Comparison of ENCODE assay signal across 9 cellular contexts in genomic region chr5:141330299-141331080, GRCh38. TPM values are rescaled to one million over a fixed set of nuclear protein-coding genes. Genes with fewer than 3 reads are reported as not detected.
A peak's percentile ranks its signal among the peaks of the same experiment; 100 is the strongest.
DNase-seq lines count a peak whose midpoint lies in the region; ATAC-seq, FAIRE-seq and TF ChIP-seq lines count a peak whose summit lies in the region.
"Had no signal": no experiment of that assay in that cellular context is flagged by ENCODE, and none has a peak within 500 bp of the region (broad histone marks: within the 10 kb centered on the region; RNA-seq: fewer than 3 reads in every experiment).

Gene PCDHGA1, plus strand, starts transcription at chr5:141330514.

- H3K4me2 ChIP-seq in A549 (peak within 1 kb of the TSS; percentile 70), GM12878 (ENCODE audit: control insufficient read depth, insufficient read depth) (peak within 1 kb of the TSS; percentile 60)

- TF ChIP-seq RAD21 in A549 (conservative IDR thresholded peaks at IDR 0.05 in 1 of 2, IDR thresholded peaks at IDR 0.05 in 1 of 2) (peak in 1 of 2 experiments; percentile 44; a peak in 3 of 5 replicates), GM12878 (IDR thresholded peaks at IDR 0.05; ENCODE audit: insufficient read depth, low read depth, low read length) (peak; percentile 55)

- RAD21 ChIA-PET in GM12878 (lab: Charles Lee; ENCODE audit: unreplicated experiment), result interaction anchor here (0.8 kb wide), 1 partner anchor 83 kb away, joined by 3 read pairs; the partner anchor contains the start of gene PCDHGA10

- H3K4me3 ChIP-seq in A549 (peak within 1 kb of the TSS; percentile 43), GM12864 (ENCODE audit: low read depth, low read length) (no peak within 1 kb of the TSS), GM12878 (peak within 1 kb of the TSS; percentile 8; the same call in 1 of the 2 replicates), esophagus squamous epithelium (peak within 1 kb of the TSS in 1 of 4 donors; percentile 30)

- FAIRE-seq in A549 (lab: Jason Lieb, UNC) (no peak), GM12878 (lab: Jason Lieb, UNC) (no peak)
- FAIRE-seq: endometrium had no signal

- H3K36me3 Mint-ChIP-seq in neural crest cell (ENCODE audit: low read depth) (peaks cover 21% of the 10 kb centered on the region), progenitor cell of endocrine pancreas (ENCODE audit: insufficient read depth) (peaks cover 24% of the 10 kb centered on the region)

- H3K27ac ChIP-seq in A549, result peak within 1 kb of the TSS; percentile 44 to 80; a peak in 5 of 6 replicates
- no peak within 1 kb of the TSS for H3K27ac ChIP-seq in GM12878 (ENCODE audit: control insufficient read depth, insufficient read depth)
- no peak within 1 kb of the TSS for H3K27ac ChIP-seq in esophagus squamous epithelium

- WGBS in A549 (ENCODE audit: missing lambda C conversion rate), result 9% methylated on average over 21 of the region's 21 CpGs
- 64% methylated on average over 20 of the region's 21 CpGs for WGBS in GM12878 (ENCODE audit: insufficient coverage, insufficient replicate concordance, low lambda C conversion rate, missing lambda C conversion rate)
- WGBS in esophagus squamous epithelium, 2 donors, result 24 to 33% methylated on average over 20 to 21 of the region's 21 CpGs

- TF ChIP-seq POLR2A in A549 (IDR thresholded peaks at IDR 0.05; ENCODE audit: low read length), result no peak
- TF ChIP-seq POLR2A in GM12878 (IDR thresholded peaks at IDR 0.05; ENCODE audit: low read depth, low read length), result no peak
- TF ChIP-seq POLR2A in esophagus squamous epithelium (IDR thresholded peaks at IDR 0.05), result no peak

- H2AFZ ChIP-seq in GM12878 (ENCODE audit: control insufficient read depth, low read depth, low read length), result peak within 1 kb of the TSS; percentile 77

- H3K9me3 ChIP-seq in A549, result peaks cover 25% of the 10 kb centered on the region; the same call in 2 of the 3 replicates
- peaks cover 5% of the 10 kb centered on the region; the same call in 2 of the 3 replicates for H3K9me3 ChIP-seq in GM12878 (replicated peaks; ENCODE audit: control insufficient read depth, insufficient read depth, low read length)
- peaks cover 0 to 84% (median 38%) of the 10 kb centered on the region in 3 donors for H3K9me3 ChIP-seq in esophagus squamous epithelium

- CTCF ChIA-PET in A549 (lab: Yijun Ruan, JAX) (interaction anchor here (0.6 to 4.9 kb wide), 24 partner anchors 8 to 360 kb away, joined by 3 to 45 read pairs (median 4); partner anchors contain the start of genes PCDHB2, PCDHB7, PCDHGA2 and PCDHGA7), GM12878 (lab: Yijun Ruan, JAX) (interaction anchor here (0.6 to 2.3 kb wide), 5 partner anchors 11 to 604 kb away, joined by 3 to 13 read pairs (median 3); partner anchors contain the start of genes PCDHGB5 and TAF7)

- peaks cover 15% of the 10 kb centered on the region for H3K9me3 Mint-ChIP-seq in neural crest cell
- peaks cover 54% of the 10 kb centered on the region for H3K9me3 Mint-ChIP-seq in progenitor cell of endocrine pancreas (ENCODE audit: low read depth)

- H3K4me3 Mint-ChIP-seq in neural crest cell, result no peak within 1 kb of the TSS
- no peak within 1 kb of the TSS for H3K4me3 Mint-ChIP-seq in progenitor cell of endocrine pancreas (ENCODE audit: low read depth)

- H3K27me3 Mint-ChIP-seq in neural crest cell (ENCODE audit: low read depth), result peaks cover 2% of the 10 kb centered on the region
- no peaks in the 10 kb centered on the region for H3K27me3 Mint-ChIP-seq in progenitor cell of endocrine pancreas

- TF ChIP-seq EP300 in A549 (IDR thresholded peaks at IDR 0.05) (no peak), GM12878 (IDR thresholded peaks at IDR 0.05; ENCODE audit: borderline replicate concordance in 1 of 2, control insufficient read depth in 1 of 2, low read depth in 2 of 2, low read length in 2 of 2) (no peak)

- H4K20me1 ChIP-seq in GM12878 (ENCODE audit: control insufficient read depth, insufficient read depth), result no peaks in the 10 kb centered on the region

- POLR2A ChIA-PET in A549 (lab: Yijun Ruan, JAX) (interaction anchor here (0.6 to 2.6 kb wide), 4 partner anchors 10 to 233 kb away, joined by 3 to 33 read pairs (median 3); partner anchors contain the start of genes PCDHGB1 and TAF7), GM12878 (lab: Charles Lee) (interaction anchor here (0.6 kb wide), 1 partner anchor 172 kb away, joined by 3 read pairs; no protein-coding TSS in a partner anchor)

- ATAC-seq in A549 (peak; percentile 92 to 94), GM12878 (peak; percentile 70), HG03039 (IDR thresholded peaks at IDR 0.05; ENCODE audit: unreplicated experiment) (no peak)

- no peak within 1 kb of the TSS for H3K9ac ChIP-seq in GM12878 (ENCODE audit: control insufficient read depth, insufficient read depth, low read length)

- peak; percentile 57 to 74 for DNase-seq in A549 (ENCODE audit: low read depth in 1 of 2, low spot score in 1 of 2)
- no peak for DNase-seq in GM12864 (ENCODE audit: low read depth)
- peak; percentile 43 for DNase-seq in NCI-H1105 (lab: John Stamatoyannopoulos, UW)
- DNase-seq in GM12878 (ENCODE audit: low read depth, low spot score), result no peak
- DNase-seq in neural crest cell (ENCODE audit: low read depth, low spot score), result no peak
- DNase-seq in progenitor cell of endocrine pancreas (ENCODE audit: low spot score, unreplicated experiment), result no peak
- no peak for DNase-seq in esophagus squamous epithelium (lab: John Stamatoyannopoulos, UW)

- H3K79me2 ChIP-seq in GM12878 (ENCODE audit: control insufficient read depth, insufficient read depth, low read length), result no peaks in the 10 kb centered on the region

- SMC1A ChIA-PET in GM12878 (lab: Charles Lee; ENCODE audit: uncharacterized antibody, unreplicated experiment), result no interaction called here

- H3K4me1 ChIP-seq in A549 (no peaks in the 10 kb centered on the region), GM12878 (ENCODE audit: control insufficient read depth, insufficient read depth, low read length) (no peaks in the 10 kb centered on the region), esophagus squamous epithelium (no peaks in the 10 kb centered on the region)

- TF ChIP-seq CTCF in A549 (IDR thresholded peaks at IDR 0.05) (peak; percentile 58), GM12864 (IDR thresholded peaks at IDR 0.05; ENCODE audit: low read depth, low read length, missing control alignments) (peak; percentile 35), GM12878 (IDR thresholded peaks at IDR 0.05 in 2 of 3, conservative IDR thresholded peaks at IDR 0.05 in 1 of 3; ENCODE audit: control insufficient read depth in 2 of 3, extremely low read depth in 1 of 3, insufficient read depth in 1 of 3, low read depth in 3 of 3, low read length in 3 of 3) (peak; percentile 36 to 50 (median 40); a peak in 4 of 6 replicates), neural crest cell (conservative IDR thresholded peaks at IDR 0.05) (peak; percentile 34), progenitor cell of endocrine pancreas (IDR thresholded peaks at IDR 0.05; ENCODE audit: unreplicated experiment) (no peak), esophagus squamous epithelium (IDR thresholded peaks at IDR 0.05) (peak in 1 of 6 experiments; percentile 30)

- H3K36me3 ChIP-seq in GM12878 (ENCODE audit: control insufficient read depth in 2 of 2, insufficient read depth in 2 of 2, low read length in 1 of 2) (no peaks in the 10 kb centered on the region), esophagus squamous epithelium (no peaks in the 10 kb centered on the region)

- in situ Hi-C loops in GM12878 (cut with MboI), result no loop called here

- no peak within 1 kb of the TSS for H3K27ac Mint-ChIP-seq in neural crest cell (ENCODE audit: unreplicated experiment)
- no peak within 1 kb of the TSS for H3K27ac Mint-ChIP-seq in progenitor cell of endocrine pancreas

- no peaks in the 10 kb centered on the region; a peak in 1 of 4 replicates for H3K27me3 ChIP-seq in GM12878 (replicated peaks in 1 of 2; ENCODE audit: control insufficient read depth in 2 of 2, insufficient read depth in 2 of 2, low read length in 1 of 2)
- peaks cover 0 to 81% (median 0%) of the 10 kb centered on the region in 4 donors for H3K27me3 ChIP-seq in esophagus squamous epithelium

- H3K4me1 Mint-ChIP-seq in neural crest cell, result no peaks in the 10 kb centered on the region
- H3K4me1 Mint-ChIP-seq in progenitor cell of endocrine pancreas (ENCODE audit: low read depth), result no peaks in the 10 kb centered on the region

- no TSS peak for BruUV-seq in GM12878 (replicated peaks; lab: Mats Ljungman, UMichigan)

- intact Hi-C loops in GM12878 (cut with micrococcal nuclease; ENCODE audit: unreplicated experiment) (no loop called here), esophagus squamous epithelium (cut with DNase I) (no loop called here)

TF ChIP-seq in A549, 52 proteins besides CTCF, POLR2A, EP300 and RAD21 (continues in another document):
- no peak for TF ChIP-seq CBX2 (IDR thresholded peaks at IDR 0.05; ENCODE audit: borderline replicate concordance, low read depth)
- no peak for TF ChIP-seq FOSB (CRISPR knock-in tag; IDR thresholded peaks at IDR 0.05)

TF ChIP-seq in GM12878, 131 proteins besides CTCF, POLR2A, EP300 and RAD21 (continues in another document):
- no peak for TF ChIP-seq FOXM1 (IDR thresholded peaks at IDR 0.05; ENCODE audit: low read depth, low read length)

RNA-seq across cellular contexts. Expression of gene PCDHGA1, which starts in this region (rescaled TPM):
- polyA plus RNA-seq in A549 (2011; rRNA removed), result 0.66 and 0.71 TPM in 2 replicates
- polyA plus RNA-seq in A549 (2012; cell fraction: cytosol; rRNA removed), result 0.21 and 0.29 TPM in 2 replicates
- polyA plus RNA-seq in A549 (2012; cell fraction: nucleus; rRNA removed), result 0.66 and 1.0 TPM in 2 replicates
- polyA plus RNA-seq in A549 (2017; fragmentation: RNase III; extraction: RNeasy Plus Mini Kit Qiagen cat#74134 plus additional on column Dnase treatment), result 0.32 to 0.42 TPM (median 0.33 TPM) in 3 replicates
- 0.63 and 0.70 TPM in 2 replicates for polyA minus RNA-seq in A549 (2011; rRNA and poly(A)+ RNA removed)
- total RNA-seq in GM12878 (2013; cell fraction: nucleolus; rRNA removed), result 1.8 and 2.0 TPM in 2 replicates
- total RNA-seq in GM12878 (2014; rRNA removed), result 0.22 and 0.51 TPM in 2 replicates
- 0.18 and 0.32 TPM in 2 replicates for total RNA-seq in GM12878 (2014; rRNA removed; fragmentation: Illumina TruSeq; extraction: Trizol)
- 0.19 and 0.31 TPM in 2 replicates for total RNA-seq in GM12878 (2021)
- 0.16 TPM for polyA plus RNA-seq in GM12878 (2011; ENCODE audit: low read depth)
- polyA plus RNA-seq in GM12878 (2011; rRNA removed), result 0.17 and 0.19 TPM in 2 replicates
- 0.05 and 0.10 TPM in 2 replicates for polyA plus RNA-seq in GM12878 (2011; cell fraction: cytosol; rRNA removed)
- 0.37 and 0.43 TPM in 2 replicates for polyA plus RNA-seq in GM12878 (2011; cell fraction: nucleus; rRNA removed)
- 0.09 and 0.13 TPM in 2 replicates for polyA plus RNA-seq in GM12878 (2012)
- polyA plus RNA-seq in GM12878 (2014; fragmentation: Illumina TruSeq; extraction: Trizol), result 0.18 and 0.25 TPM in 2 replicates
- under 1 TPM in 1 of 2 experiments, not detected in 1; 0.02 TPM for polyA plus RNA-seq in GM12878 (2014; fragmentation: Nextera tagmentation; extraction: Ambion mirVana)
- 0.24 and 0.25 TPM in 2 replicates for polyA plus RNA-seq in GM12878 (2014; rRNA removed)
- not detected for polyA plus RNA-seq in GM12878 (2016; fragmentation: Nextera tagmentation; extraction: Ambion mirVana)
- 0.10 and 0.29 TPM in 2 replicates for polyA minus RNA-seq in GM12878 (2011; rRNA and poly(A)+ RNA removed)
- not detected in 2 replicates for polyA minus RNA-seq in GM12878 (2011; cell fraction: cytosol; rRNA and poly(A)+ RNA removed)
- 0.24 and 0.48 TPM in 2 replicates for polyA minus RNA-seq in GM12878 (2011; cell fraction: nucleus; rRNA and poly(A)+ RNA removed)
- 0.54 and 0.93 TPM in 2 replicates for total RNA-seq in neural crest cell
- 1.1 and 1.3 TPM in 2 replicates for total RNA-seq in progenitor cell of endocrine pancreas
- under 1 TPM; 0.19 to 0.66 (median 0.34) TPM for total RNA-seq in esophagus squamous epithelium

Comparison
In these comparisons a context has a peak if more than half of its experiments do, and no peak if none do; other contexts are left out.
1. DNase-seq: peak in A549 (2 of 2) and NCI-H1105 (single experiment); none in GM12864 (single experiment), GM12878 (single experiment), neural crest cell (single experiment), progenitor cell of endocrine pancreas (single experiment) and esophagus squamous epithelium (single experiment).
2. H3K27ac ChIP-seq: peak in A549 (2 of 2); none in GM12878 (single experiment) and esophagus squamous epithelium (0 of 4).
3. Of the 24 proteins assayed by ChIP-seq in both GM12878 and A549: peak only in GM12878: none; only in A549: none; in both: CTCF; in neither: 22; mixed calls (peak in some experiments, not most) for 1.